In the genomic region with DNA sequence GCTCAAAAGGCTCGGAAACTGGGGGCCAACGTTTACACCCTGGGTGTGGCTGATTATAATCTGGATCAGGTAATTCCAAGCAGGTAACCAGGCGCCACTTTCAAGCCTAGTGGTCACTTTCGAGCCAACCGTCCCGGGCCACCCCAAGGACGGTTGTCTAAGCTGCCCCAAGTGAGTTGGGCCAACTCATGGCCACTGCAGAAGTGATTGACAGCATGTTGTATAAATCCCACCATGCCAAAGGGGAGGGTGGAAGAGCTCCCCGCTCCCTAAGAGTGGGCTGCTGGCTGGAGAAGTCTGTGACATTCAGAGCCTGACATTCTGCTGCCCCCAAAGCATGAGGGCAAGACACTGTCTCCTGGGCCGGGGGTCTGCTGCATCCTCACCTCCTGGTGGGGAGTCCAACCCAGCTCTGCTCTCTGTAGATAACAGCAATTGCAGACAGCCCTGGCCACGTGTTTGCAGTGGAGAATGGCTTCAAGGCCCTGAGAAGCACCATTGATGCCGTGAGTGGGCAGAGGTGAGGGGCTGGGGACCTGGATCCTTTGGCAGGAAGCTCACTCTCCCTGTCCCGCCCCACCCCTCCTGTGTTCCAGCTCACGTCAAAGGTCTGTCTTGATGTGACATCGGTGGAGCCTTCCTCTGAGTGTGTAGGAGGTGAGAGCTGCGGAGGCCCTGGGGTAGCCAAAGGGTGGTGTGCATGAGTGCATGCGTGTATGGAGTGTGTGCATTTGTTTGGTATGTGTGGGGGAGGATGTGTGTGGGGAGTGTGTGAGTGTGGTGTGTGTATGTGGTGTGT, we compare ENCODE assay signal across 1 cellular context.
TF ChIP-seq lines count a peak whose summit lies in the region.

No MANE protein-coding gene starts in this region.

TF ChIP-seq in K562, 482 proteins besides CTCF, POLR2A, EP300 and RAD21:
- no peak for TF ChIP-seq ZNF232 (CRISPR knock-in tag; IDR thresholded peaks at IDR 0.05)
- no peak for TF ChIP-seq NCOA1 (IDR thresholded peaks at IDR 0.05; ENCODE audit: low read depth)
- TF ChIP-seq, protein P1, sequence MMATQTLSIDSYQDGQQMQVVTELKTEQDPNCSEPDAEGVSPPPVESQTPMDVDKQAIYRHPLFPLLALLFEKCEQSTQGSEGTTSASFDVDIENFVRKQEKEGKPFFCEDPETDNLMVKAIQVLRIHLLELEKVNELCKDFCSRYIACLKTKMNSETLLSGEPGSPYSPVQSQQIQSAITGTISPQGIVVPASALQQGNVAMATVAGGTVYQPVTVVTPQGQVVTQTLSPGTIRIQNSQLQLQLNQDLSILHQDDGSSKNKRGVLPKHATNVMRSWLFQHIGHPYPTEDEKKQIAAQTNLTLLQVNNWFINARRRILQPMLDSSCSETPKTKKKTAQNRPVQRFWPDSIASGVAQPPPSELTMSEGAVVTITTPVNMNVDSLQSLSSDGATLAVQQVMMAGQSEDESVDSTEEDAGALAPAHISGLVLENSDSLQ (IDR thresholded peaks at IDR 0.05): peak; percentile 67
- TF ChIP-seq CBFA2T3 (IDR thresholded peaks at IDR 0.05): peak; percentile 16; the same call in 1 of the 2 replicates
- TF ChIP-seq JUND (IDR thresholded peaks at IDR 0.05; ENCODE audit: borderline replicate concordance, low read depth, low read length): no peak
- TF ChIP-seq JUND (tag; IDR thresholded peaks at IDR 0.05; ENCODE audit: borderline replicate concordance, low read depth, low read length): no peak
- TF ChIP-seq PCBP1 (IDR thresholded peaks at IDR 0.05; ENCODE audit: low read depth, low read length, poor library complexity, severe bottlenecking): no peak
- no peak for TF ChIP-seq ZC3H8 (IDR thresholded peaks at IDR 0.05)
- no peak for TF ChIP-seq KLF10 (CRISPR knock-in tag; IDR thresholded peaks at IDR 0.05)
- peak; percentile 12; the same call in 1 of the 2 replicates for TF ChIP-seq L3MBTL2 (IDR thresholded peaks at IDR 0.05)
- TF ChIP-seq, protein P2, sequence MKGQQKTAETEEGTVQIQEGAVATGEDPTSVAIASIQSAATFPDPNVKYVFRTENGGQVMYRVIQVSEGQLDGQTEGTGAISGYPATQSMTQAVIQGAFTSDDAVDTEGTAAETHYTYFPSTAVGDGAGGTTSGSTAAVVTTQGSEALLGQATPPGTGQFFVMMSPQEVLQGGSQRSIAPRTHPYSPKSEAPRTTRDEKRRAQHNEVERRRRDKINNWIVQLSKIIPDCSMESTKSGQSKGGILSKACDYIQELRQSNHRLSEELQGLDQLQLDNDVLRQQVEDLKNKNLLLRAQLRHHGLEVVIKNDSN (CRISPR knock-in tag; IDR thresholded peaks at IDR 0.05): 0 out of 2 replicates have a peak, but pooled peaks have one; percentile 35
- TF ChIP-seq FOXK1 (CRISPR knock-in tag; IDR thresholded peaks at IDR 0.05; ENCODE audit: borderline replicate concordance): no peak
- TF ChIP-seq, protein P3, sequence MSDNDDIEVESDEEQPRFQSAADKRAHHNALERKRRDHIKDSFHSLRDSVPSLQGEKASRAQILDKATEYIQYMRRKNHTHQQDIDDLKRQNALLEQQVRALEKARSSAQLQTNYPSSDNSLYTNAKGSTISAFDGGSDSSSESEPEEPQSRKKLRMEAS (CRISPR knock-in tag; IDR thresholded peaks at IDR 0.05): 0 out of 2 replicates have a peak, but pooled peaks have one; percentile 29
